8 cellular contexts compared by ENCODE assay signal in genomic region chr22:31977141-31977781, GRCh38. TPM values are rescaled to one million over a fixed set of nuclear protein-coding genes. Genes with fewer than 3 reads are reported as not detected.
DNase-seq lines count a peak whose midpoint lies in the region; ATAC-seq, FAIRE-seq and TF ChIP-seq lines count a peak whose summit lies in the region.

No MANE protein-coding gene starts in this region.

- peak; percentile 91 for TF ChIP-seq CTCF in BE2C (IDR thresholded peaks at IDR 0.05; ENCODE audit: low read depth, low read length)
- peak; percentile 93 for TF ChIP-seq CTCF in HepG2 (CRISPR knock-in tag; IDR thresholded peaks at IDR 0.05)

- no peak for TF ChIP-seq EP300 in HepG2 (IDR thresholded peaks at IDR 0.05; ENCODE audit: low read depth in 2 of 2, low read length in 2 of 2)
- TF ChIP-seq EP300 in HepG2 (CRISPR knock-in tag; IDR thresholded peaks at IDR 0.05; ENCODE audit: borderline replicate concordance) = no peak

- peak; percentile 73 for TF ChIP-seq RAD21 in HepG2 (CRISPR knock-in tag; IDR thresholded peaks at IDR 0.05)

- no peak overlapping the region for H3K27ac Mint-ChIP-seq in central memory CD8-positive, alpha-beta T cell (ENCODE audit: low read depth)

- ATAC-seq in central memory CD8-positive, alpha-beta T cell (replicated peaks; ENCODE audit: extremely low read depth, poor library complexity, severe bottlenecking) = peak; percentile 85
- ATAC-seq in HepG2 (peak; percentile 92), HG02798 (IDR thresholded peaks at IDR 0.05; ENCODE audit: poor library complexity, unreplicated experiment) (no peak)

- H3K4me1 ChIP-seq in BE2C (no peaks in the 10 kb centered on the region), HepG2 (ENCODE audit: insufficient read depth, low read length) (peaks cover 4% of the 10 kb centered on the region)

- H3K9ac ChIP-seq in HepG2 (ENCODE audit: insufficient read depth, low read depth, low read length) = no peak overlapping the region

- POLR2A ChIA-PET in HepG2 (lab: Yijun Ruan, JAX) = no interaction called here

- WGBS in HepG2 (ENCODE audit: low lambda C conversion rate) = 8% methylated on average over 8 of the region's 9 CpGs

- peaks cover 8% of the 10 kb centered on the region for H3K4me1 Mint-ChIP-seq in central memory CD8-positive, alpha-beta T cell

- BruUV-seq in HepG2 (replicated peaks; lab: Mats Ljungman, UMichigan) = no TSS peak

- DNase-seq in BE2C = peak; percentile 88
- DNase-seq in H54 (ENCODE audit: insufficient read length, low spot score) = peak; percentile 57
- peak; percentile 26 for DNase-seq in NCI-H226
- peak; percentile 83 for DNase-seq in activated CD4-positive, CD25-positive, alpha-beta regulatory T cell treated with anti-CD3 and anti-CD28 coated beads, Interleukin-2, amount 50 U/mL, for 72 hours
- DNase-seq in central memory CD8-positive, alpha-beta T cell (ENCODE audit: low spot score in 2 of 2) = peak; percentile 48 to 62
- peak; percentile 62 for DNase-seq in HepG2 (ENCODE audit: low spot score)
- DNase-seq in stimulated activated CD4-positive, alpha-beta T cell treated with anti-CD3 and anti-CD28 coated beads, TNF-alpha, amount 100 ng/mL, for 48 hours (ENCODE audit: low read depth in 3 of 3) = peak; percentile 66 to 81 (median 72)

- H3K27ac ChIP-seq in HepG2 (ENCODE audit: extremely low read length, insufficient read depth, low read length) = no peak overlapping the region

- H3K27me3 ChIP-seq in BE2C = no peaks in the 10 kb centered on the region
- peaks cover 0 to 7% of the 10 kb centered on the region in 2 experiments; a peak in 2 of 5 replicates for H3K27me3 ChIP-seq in HepG2 (ENCODE audit: control insufficient read depth in 1 of 2, insufficient read depth in 2 of 2, low read length in 2 of 2)

- CTCF ChIA-PET in HepG2 (lab: Yijun Ruan, JAX; ENCODE audit: low intra/inter-chr PET ratio, low total read pairs) = interaction anchor here (0.7 to 2.5 kb wide), 4 partner anchors 104 to 496 kb away, joined by 3 to 30 read pairs (median 8); no protein-coding TSS in a partner anchor

- H3K36me3 Mint-ChIP-seq in central memory CD8-positive, alpha-beta T cell (ENCODE audit: insufficient read depth) = peaks cover 3% of the 10 kb centered on the region

- no peak overlapping the region for H2AFZ ChIP-seq in HepG2 (ENCODE audit: low read length)

- in situ Hi-C loops in HepG2 (cut with HindIII; ENCODE audit: extremely low pct_ligation_motif_present, low pct_unique_long_range_greater_than_20kb) = loop anchor here (5.0 to 10.0 kb wide), 2 partner anchors 105 to 288 kb away; no protein-coding TSS in a partner anchor

- H3K4me2 ChIP-seq in HepG2 (ENCODE audit: low read depth, low read length) = no peak overlapping the region

- no peak overlapping the region for H3K4me3 ChIP-seq in BE2C (ENCODE audit: low read depth, low read length)
- H3K4me3 ChIP-seq in HepG2 (replicated peaks in 1 of 3; ENCODE audit: insufficient read depth in 1 of 3, low read depth in 2 of 3, low read length in 3 of 3) = no peak overlapping the region

- intact Hi-C loops in HepG2 (cut with micrococcal nuclease; ENCODE audit: unreplicated experiment) = loop anchor here (1.0 to 5.0 kb wide), 2 partner anchors 104 to 495 kb away; partner anchors contain the start of gene FBXO7

- H3K4me3 Mint-ChIP-seq in central memory CD8-positive, alpha-beta T cell = no peak overlapping the region

- H3K9me3 Mint-ChIP-seq in central memory CD8-positive, alpha-beta T cell = no peaks in the 10 kb centered on the region

- H3K9me3 ChIP-seq in BE2C = no peaks in the 10 kb centered on the region
- no peaks in the 10 kb centered on the region for H3K9me3 ChIP-seq in HepG2 (ENCODE audit: low read length)

- no peaks in the 10 kb centered on the region for H3K36me3 ChIP-seq in BE2C
- no peaks in the 10 kb centered on the region for H3K36me3 ChIP-seq in HepG2 (replicated peaks in 1 of 2; ENCODE audit: control insufficient read depth in 1 of 2, insufficient read depth in 2 of 2, low read length in 2 of 2)

- no peaks in the 10 kb centered on the region for H3K79me2 ChIP-seq in HepG2 (ENCODE audit: insufficient read depth, low read length)

- TF ChIP-seq POLR2A in H54 (IDR thresholded peaks at IDR 0.05; ENCODE audit: low read depth, low read length) (no peak), HepG2 (IDR thresholded peaks at IDR 0.05; ENCODE audit: insufficient read depth in 1 of 2, low read depth in 2 of 2, low read length in 2 of 2) (no peak)

- no peaks in the 10 kb centered on the region for H3K27me3 Mint-ChIP-seq in central memory CD8-positive, alpha-beta T cell

- no peaks in the 10 kb centered on the region for H4K20me1 ChIP-seq in HepG2 (ENCODE audit: insufficient read depth, low read length)

- FAIRE-seq in H54 (lab: Jason Lieb, UNC) = peak; percentile 87
- FAIRE-seq in HepG2 (lab: Jason Lieb, UNC) = peak; percentile 82

TF ChIP-seq in HepG2, 621 proteins besides CTCF, POLR2A, EP300 and RAD21:
- TF ChIP-seq SMARCC2 (IDR thresholded peaks at IDR 0.05) (no peak), SALL1 (CRISPR knock-in tag; IDR thresholded peaks at IDR 0.05) (peak; percentile 40), NFE2 (CRISPR knock-in tag; IDR thresholded peaks at IDR 0.05) (no peak), SMC3 (IDR thresholded peaks at IDR 0.05; ENCODE audit: low read length) (peak; percentile 89), STAG1 (CRISPR knock-in tag; IDR thresholded peaks at IDR 0.05) (peak; percentile 88), ARID3A (IDR thresholded peaks at IDR 0.05; ENCODE audit: low read depth, low read length) (0 out of 2 replicates have a peak, but pooled peaks have one; percentile 39)

RNA-seq across cellular contexts. Expression of gene YWHAH, which starts 32.9 kb away (rescaled TPM):
- 249 TPM for polyA plus RNA-seq in BE2C (2012; ENCODE audit: insufficient read depth, insufficient read length, low read depth)
- 92.7 and 112 TPM in 2 replicates for total RNA-seq in HepG2 (2016; rRNA removed; fragmentation: Illumina TruSeq; extraction: Trizol)
- 20.0 and 24.6 TPM in 2 replicates for total RNA-seq in HepG2 (2016; cell fraction: cytosol; rRNA removed; fragmentation: Illumina TruSeq; extraction: Trizol; ENCODE audit: low read depth)
- 93.8 and 101 TPM in 2 replicates for total RNA-seq in HepG2 (2016; cell fraction: insoluble cytoplasmic fraction; rRNA removed; fragmentation: Illumina TruSeq; extraction: Trizol)
- total RNA-seq in HepG2 (2016; cell fraction: membrane; rRNA removed; fragmentation: Illumina TruSeq; extraction: Trizol) = 56.3 and 62.2 TPM in 2 replicates
- 30.2 and 35.4 TPM in 2 replicates for total RNA-seq in HepG2 (2016; cell fraction: nucleus; rRNA removed; fragmentation: Illumina TruSeq; extraction: Trizol)
- 35.6 and 40.9 TPM in 2 replicates for polyA plus RNA-seq in HepG2 (2011; rRNA removed)
- 38.6 and 45.7 TPM in 2 replicates for polyA plus RNA-seq in HepG2 (2011; cell fraction: cytosol; rRNA removed)
- polyA plus RNA-seq in HepG2 (2011; cell fraction: nucleus; rRNA removed) = 17.5 and 20.3 TPM in 2 replicates
- 78.8 and 95.2 TPM in 2 replicates for polyA plus RNA-seq in HepG2 (2012)
- polyA plus RNA-seq in HepG2 (2016; cell fraction: cytosol; fragmentation: Illumina TruSeq; extraction: Trizol; ENCODE audit: low read depth) = 19.0 and 24.6 TPM in 2 replicates
- 117 and 129 TPM in 2 replicates for polyA plus RNA-seq in HepG2 (2016; cell fraction: insoluble cytoplasmic fraction; fragmentation: Illumina TruSeq; extraction: Trizol; ENCODE audit: low read depth)
- polyA plus RNA-seq in HepG2 (2016; cell fraction: membrane; fragmentation: Illumina TruSeq; extraction: Trizol; ENCODE audit: low read depth) = 43.9 and 52.9 TPM in 2 replicates
- polyA plus RNA-seq in HepG2 (2016; cell fraction: nucleus; fragmentation: Illumina TruSeq; extraction: Trizol; ENCODE audit: insufficient read depth, low read depth) = 57.2 and 66.4 TPM in 2 replicates
- 18.0 and 27.7 TPM in 2 replicates for polyA minus RNA-seq in HepG2 (2011; rRNA and poly(A)+ RNA removed; ENCODE audit: low replicate concordance)
- polyA minus RNA-seq in HepG2 (2011; cell fraction: cytosol; rRNA and poly(A)+ RNA removed) = 24.6 and 31.3 TPM in 2 replicates
- 12.7 and 18.4 TPM in 2 replicates for polyA minus RNA-seq in HepG2 (2011; cell fraction: nucleus; rRNA and poly(A)+ RNA removed)

Comparison
In these comparisons a context has a peak if more than half of its experiments do, and no peak if none do; other contexts are left out.
1. DNase-seq: peak in every context shown above with its lines; median percentile 88 in BE2C; 83 in activated CD4-positive, CD25-positive, alpha-beta regulatory T cell treated with anti-CD3 and anti-CD28 coated beads, Interleukin-2, amount 50 U/mL, for 72 hours; 72 in stimulated activated CD4-positive, alpha-beta T cell treated with anti-CD3 and anti-CD28 coated beads, TNF-alpha, amount 100 ng/mL, for 48 hours; 62 in HepG2; 57 in H54; 55 in central memory CD8-positive, alpha-beta T cell; 26 in NCI-H226.